ENCODE assay signal across 10 cellular contexts in the genomic region with DNA sequence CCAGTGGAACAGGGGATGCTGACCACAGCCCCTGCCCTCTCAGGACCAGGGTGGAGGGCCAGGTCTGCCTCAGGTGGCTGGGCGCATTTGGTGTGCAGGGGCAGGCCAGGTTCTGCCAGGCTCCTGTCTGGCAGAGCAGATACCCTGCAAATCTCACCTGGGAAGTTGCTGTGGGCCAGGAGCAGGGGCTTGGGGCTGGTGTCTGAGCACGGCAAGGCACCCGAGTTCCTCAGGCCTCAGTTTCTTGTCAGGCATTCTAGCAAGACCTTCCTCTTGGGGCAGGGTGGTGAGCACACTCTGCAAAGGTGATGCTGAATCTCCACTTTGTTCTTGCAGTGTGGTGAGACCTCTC. TPM values are rescaled to one million over a fixed set of nuclear protein-coding genes. Genes with fewer than 3 reads are reported as not detected.
DNase-seq lines count a peak whose midpoint lies in the region; ATAC-seq and TF ChIP-seq lines count a peak whose summit lies in the region.
"Had no signal": no experiment of that assay in that cellular context is flagged by ENCODE, and none has a peak within 500 bp of the region (broad histone marks: within the 10 kb centered on the region; RNA-seq: fewer than 3 reads in every experiment).

No MANE protein-coding gene starts in this region.

- TF ChIP-seq POLR2A in suprapubic skin (IDR thresholded peaks at IDR 0.05) = no peak

- H3K27ac Mint-ChIP-seq in activated T-cell treated with anti-CD3 and anti-CD28 coated beads, Interleukin-2, amount 50 U/mL, for 24 hours = no peak overlapping the region
- H3K27ac Mint-ChIP-seq in activated CD8-positive, alpha-beta T cell treated with anti-CD3 and anti-CD28 coated beads, Interleukin-2, amount 10 ng/mL, durations not matched to agents 7 days and 5 days = no peak overlapping the region
- no peak overlapping the region for H3K27ac Mint-ChIP-seq in memory B cell

- no CpG with 5 or more reads among the region's 3 CpGs for WGBS in suprapubic skin

- H3K27me3 Mint-ChIP-seq in activated T-cell treated with anti-CD3 and anti-CD28 coated beads, Interleukin-2, amount 50 U/mL, for 24 hours = no peaks in the 10 kb centered on the region
- H3K27me3 Mint-ChIP-seq in activated CD8-positive, alpha-beta T cell treated with anti-CD3 and anti-CD28 coated beads, Interleukin-2, amount 10 ng/mL, durations not matched to agents 7 days and 5 days (ENCODE audit: low read depth) = no peaks in the 10 kb centered on the region
- peaks cover 3% of the 10 kb centered on the region for H3K27me3 Mint-ChIP-seq in memory B cell

- peaks cover 2% of the 10 kb centered on the region for H3K36me3 Mint-ChIP-seq in activated T-cell treated with anti-CD3 and anti-CD28 coated beads, Interleukin-2, amount 50 U/mL, for 24 hours (ENCODE audit: low read depth)
- no peaks in the 10 kb centered on the region for H3K36me3 Mint-ChIP-seq in activated CD8-positive, alpha-beta T cell treated with anti-CD3 and anti-CD28 coated beads, Interleukin-2, amount 10 ng/mL, durations not matched to agents 7 days and 5 days (ENCODE audit: low read depth)
- peaks cover 4% of the 10 kb centered on the region for H3K36me3 Mint-ChIP-seq in memory B cell

- TF ChIP-seq EP300 in suprapubic skin (IDR thresholded peaks at IDR 0.05) = no peak

- peak overlapping the region; percentile 54 for H3K4me3 ChIP-seq in suprapubic skin

- no peaks in the 10 kb centered on the region for H3K9me3 ChIP-seq in suprapubic skin

- H3K9me3 Mint-ChIP-seq in activated T-cell treated with anti-CD3 and anti-CD28 coated beads, Interleukin-2, amount 50 U/mL, for 24 hours = no peaks in the 10 kb centered on the region
- H3K9me3 Mint-ChIP-seq in activated CD8-positive, alpha-beta T cell treated with anti-CD3 and anti-CD28 coated beads, Interleukin-2, amount 10 ng/mL, durations not matched to agents 7 days and 5 days (ENCODE audit: insufficient read depth) = no peaks in the 10 kb centered on the region
- no peaks in the 10 kb centered on the region for H3K9me3 Mint-ChIP-seq in memory B cell

- no peak for ATAC-seq in activated CD8-positive, alpha-beta T cell treated with anti-CD3 and anti-CD28 coated beads, Interleukin-2, amount 10 ng/mL, durations not matched to agents 7 days and 5 days
- ATAC-seq in memory B cell (ENCODE audit: low read depth) = no peak

- H3K4me3 Mint-ChIP-seq in activated T-cell treated with anti-CD3 and anti-CD28 coated beads, Interleukin-2, amount 50 U/mL, for 24 hours = peak overlapping the region; percentile 86
- peak overlapping the region; percentile 66 for H3K4me3 Mint-ChIP-seq in activated CD8-positive, alpha-beta T cell treated with anti-CD3 and anti-CD28 coated beads, Interleukin-2, amount 10 ng/mL, durations not matched to agents 7 days and 5 days
- peak overlapping the region; percentile 56 for H3K4me3 Mint-ChIP-seq in memory B cell

- H3K36me3 ChIP-seq in suprapubic skin = no peaks in the 10 kb centered on the region

- POLR2A ChIA-PET in activated CD8-positive, alpha-beta T cell treated with anti-CD3 and anti-CD28 coated beads, Interleukin-2, amount 10 ng/mL, durations not matched to agents 7 days and 5 days (lab: Charles Lee) = interaction anchor here (0.7 kb wide), 1 partner anchor 237 kb away, joined by 3 read pairs; no protein-coding TSS in a partner anchor

- H3K4me1 ChIP-seq in suprapubic skin = peaks cover 22% of the 10 kb centered on the region

- no peak for DNase-seq in activated T-cell treated with anti-CD3 and anti-CD28 coated beads, Interleukin-2, amount 50 U/mL, for 24 hours
- DNase-seq in activated T-cell treated with anti-CD3 and anti-CD28 coated beads for 4 hours (no peak), memory B cell (ENCODE audit: low spot score in 2 of 2) (no peak), suprapubic skin (ENCODE audit: low spot score in 2 of 2) (no peak), NCI-H2081 (lab: John Stamatoyannopoulos, UW) (no peak), midbrain (lab: John Stamatoyannopoulos, UW) (no peak)
- no peak for DNase-seq in activated CD8-positive, alpha-beta T cell treated with anti-CD3 and anti-CD28 coated beads, Interleukin-2, amount 10 ng/mL, durations not matched to agents 7 days and 5 days
- DNase-seq in effector CD4-positive, alpha-beta T cell = no peak
- DNase-seq: C1 segment of cervical spinal cord, dermis blood vessel endothelial cell had no signal

- TF ChIP-seq CTCF in suprapubic skin (IDR thresholded peaks at IDR 0.05) = no peak

- CTCF ChIA-PET in activated CD8-positive, alpha-beta T cell treated with anti-CD3 and anti-CD28 coated beads, Interleukin-2, amount 10 ng/mL, durations not matched to agents 7 days and 5 days (lab: Charles Lee) = interaction anchor here (0.9 to 1.2 kb wide), 2 partner anchors 163 to 164 kb away, joined by 3 to 6 read pairs; no protein-coding TSS in a partner anchor

- H3K27me3 ChIP-seq in suprapubic skin = no peaks in the 10 kb centered on the region

- H3K27ac ChIP-seq in suprapubic skin = no peak overlapping the region

- H3K4me1 Mint-ChIP-seq in activated T-cell treated with anti-CD3 and anti-CD28 coated beads, Interleukin-2, amount 50 U/mL, for 24 hours (ENCODE audit: low read depth) = peaks cover 29% of the 10 kb centered on the region
- peaks cover 20% of the 10 kb centered on the region for H3K4me1 Mint-ChIP-seq in activated CD8-positive, alpha-beta T cell treated with anti-CD3 and anti-CD28 coated beads, Interleukin-2, amount 10 ng/mL, durations not matched to agents 7 days and 5 days (ENCODE audit: low read depth)
- H3K4me1 Mint-ChIP-seq in memory B cell = peaks cover 19% of the 10 kb centered on the region

RNA-seq across cellular contexts. Expression of a gene that starts 1.1 kb away (rescaled TPM):
- total RNA-seq in activated CD8-positive, alpha-beta T cell treated with anti-CD3 and anti-CD28 coated beads, Interleukin-2, amount 10 ng/mL, durations not matched to agents 7 days and 5 days = 1 to 10 TPM; 7.0 to 8.0 TPM
- total RNA-seq in suprapubic skin = 1 to 10 TPM; 4.1 to 6.3 (median 4.7) TPM

RNA-seq across cellular contexts. Expression of a gene that starts 47.8 kb away (rescaled TPM):
- 10 to 100 TPM; 13.2 to 13.4 TPM for total RNA-seq in activated CD8-positive, alpha-beta T cell treated with anti-CD3 and anti-CD28 coated beads, Interleukin-2, amount 10 ng/mL, durations not matched to agents 7 days and 5 days
- total RNA-seq in suprapubic skin = 10 to 100 TPM in 2 of 4 donors, 1 to 10 TPM in 2; 6.9 to 26.5 (median 11.5) TPM
